Comparison of ENCODE assay signal across 1 cellular context in the genomic region with DNA sequence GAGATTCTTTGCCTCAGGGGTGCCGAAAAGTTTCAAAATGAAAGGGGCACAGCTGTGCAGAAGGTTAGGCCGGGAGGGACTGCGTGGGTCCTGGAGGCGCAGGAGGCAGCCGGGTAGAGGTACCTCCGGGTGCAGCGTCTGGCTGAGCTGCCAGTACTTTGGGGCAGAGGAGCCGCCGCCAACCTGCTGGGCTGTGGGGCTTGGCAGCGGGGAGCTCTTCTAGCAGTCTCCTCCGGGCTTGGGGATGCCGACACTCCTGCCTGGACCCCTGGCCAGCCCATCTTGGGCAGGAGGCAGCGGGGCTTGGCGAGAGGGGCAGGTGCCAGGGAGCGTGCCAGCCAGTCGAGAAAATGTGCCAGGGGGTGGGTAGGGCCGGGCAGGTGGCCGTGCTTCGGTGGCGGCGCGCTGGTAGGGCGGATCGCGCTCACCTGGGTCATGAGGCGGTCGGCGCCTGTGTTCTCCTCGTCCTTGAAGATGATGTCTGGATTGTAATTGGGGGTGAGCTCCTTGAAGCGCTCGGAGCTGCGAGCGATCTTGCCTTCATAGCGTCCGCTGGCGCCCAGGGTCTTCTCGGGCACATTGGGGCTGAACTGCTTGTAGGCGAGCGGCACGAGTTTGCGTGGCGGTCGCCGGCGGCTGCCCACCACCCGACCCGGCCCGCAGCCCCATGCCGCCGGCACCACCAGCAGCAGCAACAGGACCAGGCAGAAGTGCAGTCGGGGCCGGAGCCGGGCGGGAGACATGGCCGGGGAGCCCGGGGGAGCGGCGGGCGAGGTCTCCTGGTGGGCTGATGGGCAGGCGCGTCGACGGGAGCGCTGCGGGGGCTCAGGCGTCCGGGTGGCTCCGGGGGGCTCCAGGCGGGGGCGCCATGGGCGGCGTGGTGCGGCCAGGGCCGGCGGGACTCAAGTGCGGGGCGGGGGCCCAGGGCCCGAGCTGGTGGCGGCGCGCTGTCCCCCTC.
TF ChIP-seq lines count a peak whose summit lies in the region.

No MANE protein-coding gene starts in this region.

TF ChIP-seq in WTC11, 78 proteins besides CTCF, POLR2A, EP300 and RAD21 (continued from another document):
- TF ChIP-seq AFF4 (CRISPR knock-in tag; IDR thresholded peaks at IDR 0.05; ENCODE audit: borderline replicate concordance): no peak
- TF ChIP-seq IRF2 (CRISPR knock-in tag; IDR thresholded peaks at IDR 0.05; ENCODE audit: borderline replicate concordance, low read depth): no peak
- no peak for TF ChIP-seq ZMAT4 (CRISPR knock-in tag; IDR thresholded peaks at IDR 0.05)
- no peak for TF ChIP-seq ZNF263 (CRISPR knock-in tag; IDR thresholded peaks at IDR 0.05; ENCODE audit: low read depth)
- no peak for TF ChIP-seq TCF7 (CRISPR knock-in tag; IDR thresholded peaks at IDR 0.05; ENCODE audit: low read depth)
- TF ChIP-seq, protein P1, sequence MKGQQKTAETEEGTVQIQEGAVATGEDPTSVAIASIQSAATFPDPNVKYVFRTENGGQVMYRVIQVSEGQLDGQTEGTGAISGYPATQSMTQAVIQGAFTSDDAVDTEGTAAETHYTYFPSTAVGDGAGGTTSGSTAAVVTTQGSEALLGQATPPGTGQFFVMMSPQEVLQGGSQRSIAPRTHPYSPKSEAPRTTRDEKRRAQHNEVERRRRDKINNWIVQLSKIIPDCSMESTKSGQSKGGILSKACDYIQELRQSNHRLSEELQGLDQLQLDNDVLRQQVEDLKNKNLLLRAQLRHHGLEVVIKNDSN (CRISPR knock-in tag; IDR thresholded peaks at IDR 0.05): no peak
- TF ChIP-seq ATF1 (CRISPR knock-in tag; IDR thresholded peaks at IDR 0.05): 0 out of 2 replicates have a peak, but pooled peaks have one; percentile 53
- TF ChIP-seq ZNF423 (CRISPR knock-in tag; IDR thresholded peaks at IDR 0.05): 0 out of 2 replicates have a peak, but pooled peaks have one; percentile 9
